In genomic region chr11:104999716-105000115, GRCh38 we compare ENCODE assay signal across 13 cellular contexts. TPM values are rescaled to one million over a fixed set of nuclear protein-coding genes. Genes with fewer than 3 reads are reported as not detected.
A peak's percentile ranks its signal among the peaks of the same experiment; 100 is the strongest.
DNase-seq lines count a peak whose midpoint lies in the region; ATAC-seq and TF ChIP-seq lines count a peak whose summit lies in the region.
"Had no signal": no experiment of that assay in that cellular context is flagged by ENCODE, and none has a peak within 500 bp of the region (broad histone marks: within the 10 kb centered on the region; RNA-seq: fewer than 3 reads in every experiment).

No MANE protein-coding gene starts in this region.

- intact Hi-C loops in Right ventricle myocardium inferior (cut with DNase I), result no loop called here

- ATAC-seq in HG03520 (IDR thresholded peaks at IDR 0.05; ENCODE audit: unreplicated experiment), result no peak
- ATAC-seq in Right ventricle myocardium inferior, result no peak
- ATAC-seq: K562 had no signal

- DNase-seq in EH (ENCODE audit: low read depth), result peak; percentile 11
- peak; percentile 13 for DNase-seq in M059J (ENCODE audit: low read depth)
- peak; percentile 17 for DNase-seq in fibroblast of villous mesenchyme (ENCODE audit: low read depth)
- DNase-seq in kidney tubule cell (ENCODE audit: low spot score), result peak; percentile 20
- no peak for DNase-seq in SIG-M5 (lab: John Stamatoyannopoulos, UW)
- DNase-seq in Right ventricle myocardium inferior (ENCODE audit: missing footprints), result no peak
- DNase-seq in DMS114 treated with DMSO at 0.1 percent for 48 hours (lab: John Stamatoyannopoulos, UW; ENCODE audit: unreplicated experiment), result no peak
- DNase-seq: DMS79, GOT3, H9 had no signal

- no peak overlapping the region for H3K4me3 ChIP-seq in fibroblast of villous mesenchyme (ENCODE audit: low read depth, low read length)
- H3K4me3 ChIP-seq: K562 had no signal

- TF ChIP-seq CTCF in fibroblast of villous mesenchyme (IDR thresholded peaks at IDR 0.05; ENCODE audit: insufficient read depth, low read depth, low read length), result no peak

RNA-seq across cellular contexts. Expression of gene CASP5, which starts 23.3 kb away (rescaled TPM):
- total RNA-seq in M059J (2014; rRNA removed; shearing (Covaris generic)), result not detected in 2 replicates
- total RNA-seq in fibroblast of villous mesenchyme (0.43 TPM in 1 of 2 replicates, not detected in the other), Right ventricle myocardium inferior (not detected)
- total RNA-seq: CD4-positive, alpha-beta memory T cell; H9; K562 had no signal

RNA-seq across cellular contexts. Expression of gene CASP4, which starts 31.3 kb away (rescaled TPM):
- 149 and 209 TPM in 2 replicates for total RNA-seq in M059J (2014; rRNA removed; shearing (Covaris generic))
- total RNA-seq in fibroblast of villous mesenchyme (87.0 and 133 TPM in 2 replicates), Right ventricle myocardium inferior (15.1 TPM)
- total RNA-seq: H9 had no signal

RNA-seq across cellular contexts. Expression of gene CASP1, which starts 35.2 kb away (rescaled TPM):
- 24.8 and 32.0 TPM in 2 replicates for total RNA-seq in M059J (2014; rRNA removed; shearing (Covaris generic))
- 31.1 and 37.4 TPM in 2 replicates for total RNA-seq in fibroblast of villous mesenchyme
- 11.9 TPM for total RNA-seq in Right ventricle myocardium inferior
- total RNA-seq: H9, K562 had no signal

RNA-seq across cellular contexts. Expression of gene CARD16, which starts 45.4 kb away (rescaled TPM):
- 18.9 and 23.4 TPM in 2 replicates for total RNA-seq in M059J (2014; rRNA removed; shearing (Covaris generic))
- total RNA-seq in fibroblast of villous mesenchyme (30.7 and 37.0 TPM in 2 replicates), Right ventricle myocardium inferior (9.2 TPM)
- total RNA-seq: H9 had no signal

Comparison
In these comparisons a context has a peak if more than half of its experiments do, and no peak if none do; other contexts are left out.
1. DNase-seq: peak in EH (single experiment), M059J (single experiment), fibroblast of villous mesenchyme (single experiment) and kidney tubule cell (single experiment); none in SIG-M5 (single experiment), Right ventricle myocardium inferior (single experiment) and DMS114 treated with DMSO at 0.1 percent for 48 hours (single experiment).